Comparison of ENCODE assay signal across 1 cellular context in genomic region chr17:42704495-42705494, GRCh38.
A peak's percentile ranks its signal among the peaks of the same experiment; 100 is the strongest.
TF ChIP-seq lines count a peak whose summit lies in the region.

No MANE protein-coding gene starts in this region.

TF ChIP-seq in GM12878, 131 proteins besides CTCF, POLR2A, EP300 and RAD21 (continued from another document and continues in another):
- TF ChIP-seq SMAD1 (IDR thresholded peaks at IDR 0.05; ENCODE audit: low read depth, partially characterized antibody) (peak; percentile 79), TCF7 (IDR thresholded peaks at IDR 0.05; ENCODE audit: borderline replicate concordance) (peak; percentile 100), KLF5 (IDR thresholded peaks at IDR 0.05; ENCODE audit: partially characterized antibody) (peak; percentile 69), MYB (IDR thresholded peaks at IDR 0.05; ENCODE audit: borderline replicate concordance, low read depth, low read length) (peak; percentile 61; the same call in 1 of the 2 replicates), ZNF592 (IDR thresholded peaks at IDR 0.05) (peak; percentile 25; the same call in 1 of the 2 replicates), POU2F2 (IDR thresholded peaks at IDR 0.05; ENCODE audit: borderline replicate concordance, low read depth, low read length) (peak; percentile 87; the same call in 2 of the 3 replicates), BMI1 (IDR thresholded peaks at IDR 0.05; ENCODE audit: borderline replicate concordance) (peak; percentile 82), MTA2 (IDR thresholded peaks at IDR 0.05; ENCODE audit: low read depth) (peak; percentile 98), WRNIP1 (IDR thresholded peaks at IDR 0.05; ENCODE audit: borderline replicate concordance, low read depth, low read length) (no peak), ZNF217 (IDR thresholded peaks at IDR 0.05) (peak; percentile 86), RELB (IDR thresholded peaks at IDR 0.05; ENCODE audit: low read depth) (peak; percentile 97), CREB1 (IDR thresholded peaks at IDR 0.05; ENCODE audit: low read depth) (peak; percentile 83), TCF3 (IDR thresholded peaks at IDR 0.05; ENCODE audit: borderline replicate concordance, insufficient read depth, low read depth, low read length) (peak; percentile 99), NFIC (IDR thresholded peaks at IDR 0.05; ENCODE audit: low read depth, low read length) (peak; percentile 100), ZNF274 (IDR thresholded peaks at IDR 0.05; ENCODE audit: insufficient read depth, insufficient read length) (no peak), BCL3 (IDR thresholded peaks at IDR 0.05; ENCODE audit: borderline replicate concordance, insufficient read depth, low read depth, low read length, poor library complexity, severe bottlenecking) (peak; percentile 97), KAT2A (conservative IDR thresholded peaks at IDR 0.05; ENCODE audit: control insufficient read depth, low read depth, low read length) (no peak), ATF7 (IDR thresholded peaks at IDR 0.05; ENCODE audit: low read depth) (peak; percentile 88), BCLAF1 (IDR thresholded peaks at IDR 0.05) (no peak), SMAD5 (IDR thresholded peaks at IDR 0.05; ENCODE audit: low read depth) (no peak), ZNF207 (IDR thresholded peaks at IDR 0.05; ENCODE audit: borderline replicate concordance) (no peak), STAT1 (conservative IDR thresholded peaks at IDR 0.05) (no peak), TBL1XR1 (IDR thresholded peaks at IDR 0.05; ENCODE audit: low read depth, low read length) (peak; percentile 99), LARP7 (IDR thresholded peaks at IDR 0.05) (no peak), STAT3 (IDR thresholded peaks at IDR 0.05; ENCODE audit: low read depth, low read length) (no peak; the same call in 1 of the 2 replicates), ZBED1 (IDR thresholded peaks at IDR 0.05; ENCODE audit: borderline replicate concordance) (peak; percentile 99), NRF1 (conservative IDR thresholded peaks at IDR 0.05; ENCODE audit: low read depth, low read length) (no peak), NR2C1 (IDR thresholded peaks at IDR 0.05) (no peak), SREBF1 (IDR thresholded peaks at IDR 0.05; ENCODE audit: low read length) (no peak), DPF2 (IDR thresholded peaks at IDR 0.05) (peak; percentile 97), RUNX3 (IDR thresholded peaks at IDR 0.05; ENCODE audit: low read length) (peak; percentile 100), CHD1 (IDR thresholded peaks at IDR 0.05; ENCODE audit: low read depth, low read length) (no peak)
- TF ChIP-seq, protein P1, sequence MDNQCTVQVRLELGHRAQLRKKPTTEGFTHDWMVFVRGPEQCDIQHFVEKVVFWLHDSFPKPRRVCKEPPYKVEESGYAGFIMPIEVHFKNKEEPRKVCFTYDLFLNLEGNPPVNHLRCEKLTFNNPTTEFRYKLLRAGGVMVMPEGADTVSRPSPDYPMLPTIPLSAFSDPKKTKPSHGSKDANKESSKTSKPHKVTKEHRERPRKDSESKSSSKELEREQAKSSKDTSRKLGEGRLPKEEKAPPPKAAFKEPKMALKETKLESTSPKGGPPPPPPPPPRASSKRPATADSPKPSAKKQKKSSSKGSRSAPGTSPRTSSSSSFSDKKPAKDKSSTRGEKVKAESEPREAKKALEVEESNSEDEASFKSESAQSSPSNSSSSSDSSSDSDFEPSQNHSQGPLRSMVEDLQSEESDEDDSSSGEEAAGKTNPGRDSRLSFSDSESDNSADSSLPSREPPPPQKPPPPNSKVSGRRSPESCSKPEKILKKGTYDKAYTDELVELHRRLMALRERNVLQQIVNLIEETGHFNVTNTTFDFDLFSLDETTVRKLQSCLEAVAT (IDR thresholded peaks at IDR 0.05), result peak; percentile 97
- TF ChIP-seq, protein P2, sequence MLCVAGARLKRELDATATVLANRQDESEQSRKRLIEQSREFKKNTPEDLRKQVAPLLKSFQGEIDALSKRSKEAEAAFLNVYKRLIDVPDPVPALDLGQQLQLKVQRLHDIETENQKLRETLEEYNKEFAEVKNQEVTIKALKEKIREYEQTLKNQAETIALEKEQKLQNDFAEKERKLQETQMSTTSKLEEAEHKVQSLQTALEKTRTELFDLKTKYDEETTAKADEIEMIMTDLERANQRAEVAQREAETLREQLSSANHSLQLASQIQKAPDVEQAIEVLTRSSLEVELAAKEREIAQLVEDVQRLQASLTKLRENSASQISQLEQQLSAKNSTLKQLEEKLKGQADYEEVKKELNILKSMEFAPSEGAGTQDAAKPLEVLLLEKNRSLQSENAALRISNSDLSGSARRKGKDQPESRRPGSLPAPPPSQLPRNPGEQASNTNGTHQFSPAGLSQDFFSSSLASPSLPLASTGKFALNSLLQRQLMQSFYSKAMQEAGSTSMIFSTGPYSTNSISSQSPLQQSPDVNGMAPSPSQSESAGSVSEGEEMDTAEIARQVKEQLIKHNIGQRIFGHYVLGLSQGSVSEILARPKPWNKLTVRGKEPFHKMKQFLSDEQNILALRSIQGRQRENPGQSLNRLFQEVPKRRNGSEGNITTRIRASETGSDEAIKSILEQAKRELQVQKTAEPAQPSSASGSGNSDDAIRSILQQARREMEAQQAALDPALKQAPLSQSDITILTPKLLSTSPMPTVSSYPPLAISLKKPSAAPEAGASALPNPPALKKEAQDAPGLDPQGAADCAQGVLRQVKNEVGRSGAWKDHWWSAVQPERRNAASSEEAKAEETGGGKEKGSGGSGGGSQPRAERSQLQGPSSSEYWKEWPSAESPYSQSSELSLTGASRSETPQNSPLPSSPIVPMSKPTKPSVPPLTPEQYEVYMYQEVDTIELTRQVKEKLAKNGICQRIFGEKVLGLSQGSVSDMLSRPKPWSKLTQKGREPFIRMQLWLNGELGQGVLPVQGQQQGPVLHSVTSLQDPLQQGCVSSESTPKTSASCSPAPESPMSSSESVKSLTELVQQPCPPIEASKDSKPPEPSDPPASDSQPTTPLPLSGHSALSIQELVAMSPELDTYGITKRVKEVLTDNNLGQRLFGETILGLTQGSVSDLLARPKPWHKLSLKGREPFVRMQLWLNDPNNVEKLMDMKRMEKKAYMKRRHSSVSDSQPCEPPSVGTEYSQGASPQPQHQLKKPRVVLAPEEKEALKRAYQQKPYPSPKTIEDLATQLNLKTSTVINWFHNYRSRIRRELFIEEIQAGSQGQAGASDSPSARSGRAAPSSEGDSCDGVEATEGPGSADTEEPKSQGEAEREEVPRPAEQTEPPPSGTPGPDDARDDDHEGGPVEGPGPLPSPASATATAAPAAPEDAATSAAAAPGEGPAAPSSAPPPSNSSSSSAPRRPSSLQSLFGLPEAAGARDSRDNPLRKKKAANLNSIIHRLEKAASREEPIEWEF (IDR thresholded peaks at IDR 0.05; ENCODE audit: insufficient replicate concordance, low read depth, low read length), result peak; percentile 72
- TF ChIP-seq, protein P3, sequence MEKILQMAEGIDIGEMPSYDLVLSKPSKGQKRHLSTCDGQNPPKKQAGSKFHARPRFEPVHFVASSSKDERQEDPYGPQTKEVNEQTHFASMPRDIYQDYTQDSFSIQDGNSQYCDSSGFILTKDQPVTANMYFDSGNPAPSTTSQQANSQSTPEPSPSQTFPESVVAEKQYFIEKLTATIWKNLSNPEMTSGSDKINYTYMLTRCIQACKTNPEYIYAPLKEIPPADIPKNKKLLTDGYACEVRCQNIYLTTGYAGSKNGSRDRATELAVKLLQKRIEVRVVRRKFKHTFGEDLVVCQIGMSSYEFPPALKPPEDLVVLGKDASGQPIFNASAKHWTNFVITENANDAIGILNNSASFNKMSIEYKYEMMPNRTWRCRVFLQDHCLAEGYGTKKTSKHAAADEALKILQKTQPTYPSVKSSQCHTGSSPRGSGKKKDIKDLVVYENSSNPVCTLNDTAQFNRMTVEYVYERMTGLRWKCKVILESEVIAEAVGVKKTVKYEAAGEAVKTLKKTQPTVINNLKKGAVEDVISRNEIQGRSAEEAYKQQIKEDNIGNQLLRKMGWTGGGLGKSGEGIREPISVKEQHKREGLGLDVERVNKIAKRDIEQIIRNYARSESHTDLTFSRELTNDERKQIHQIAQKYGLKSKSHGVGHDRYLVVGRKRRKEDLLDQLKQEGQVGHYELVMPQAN (conservative IDR thresholded peaks at IDR 0.05), result no peak; the same call in 1 of the 2 replicates
- TF ChIP-seq, protein P4, sequence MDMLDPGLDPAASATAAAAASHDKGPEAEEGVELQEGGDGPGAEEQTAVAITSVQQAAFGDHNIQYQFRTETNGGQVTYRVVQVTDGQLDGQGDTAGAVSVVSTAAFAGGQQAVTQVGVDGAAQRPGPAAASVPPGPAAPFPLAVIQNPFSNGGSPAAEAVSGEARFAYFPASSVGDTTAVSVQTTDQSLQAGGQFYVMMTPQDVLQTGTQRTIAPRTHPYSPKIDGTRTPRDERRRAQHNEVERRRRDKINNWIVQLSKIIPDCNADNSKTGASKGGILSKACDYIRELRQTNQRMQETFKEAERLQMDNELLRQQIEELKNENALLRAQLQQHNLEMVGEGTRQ (IDR thresholded peaks at IDR 0.05; ENCODE audit: borderline replicate concordance, low read depth, low read length), result peak; percentile 25; the same call in 1 of the 2 replicates
